ENCODE assay signal across 8 cellular contexts in genomic region chr11:7665473-7666291, GRCh38. TPM values are rescaled to one million over a fixed set of nuclear protein-coding genes. Genes with fewer than 3 reads are reported as not detected.
A peak's percentile ranks its signal among the peaks of the same experiment; 100 is the strongest.
DNase-seq lines count a peak whose midpoint lies in the region; ATAC-seq and TF ChIP-seq lines count a peak whose summit lies in the region.

No MANE protein-coding gene starts in this region.

- H3K36me3 ChIP-seq in cardiac muscle cell: no peaks in the 10 kb centered on the region

- peak; percentile 42 for DNase-seq in GM04504 (ENCODE audit: low read depth)
- peak; percentile 37 for DNase-seq in SK-N-DZ (ENCODE audit: low spot score)
- DNase-seq in activated naive CD4-positive, alpha-beta T cell treated with anti-CD3 and anti-CD28 coated beads, Interleukin-2, amount 50 U/mL, for 16 hours: peak; percentile 58
- peak; percentile 67 to 70 for DNase-seq in cardiac muscle cell (ENCODE audit: low read depth in 1 of 2, low spot score in 1 of 2)
- DNase-seq in retina: peak; percentile 75
- DNase-seq in pons (ENCODE audit: low spot score): no peak

- no peaks in the 10 kb centered on the region for H3K27me3 ChIP-seq in cardiac muscle cell

- TF ChIP-seq EP300 in Ishikawa (IDR thresholded peaks at IDR 0.05; ENCODE audit: borderline replicate concordance): no peak

- no peak overlapping the region for H3K4me3 ChIP-seq in cardiac muscle cell

- TF ChIP-seq RAD21 in Ishikawa (IDR thresholded peaks at IDR 0.05; ENCODE audit: low read depth): peak; percentile 91

- no peaks in the 10 kb centered on the region for H3K4me1 ChIP-seq in cardiac muscle cell (ENCODE audit: low read depth)

- no peaks in the 10 kb centered on the region for H3K9me3 ChIP-seq in cardiac muscle cell (ENCODE audit: low read depth)

- H3K27ac ChIP-seq in cardiac muscle cell: no peak overlapping the region

- ATAC-seq in GM21723 (IDR thresholded peaks at IDR 0.05; ENCODE audit: unreplicated experiment): peak; percentile 99

- peak; percentile 79 for TF ChIP-seq CTCF in cardiac muscle cell (IDR thresholded peaks at IDR 0.05; ENCODE audit: low read depth, low read length)

TF ChIP-seq in Ishikawa, 13 proteins besides CTCF, POLR2A, EP300 and RAD21:
- TF ChIP-seq EGR1 (IDR thresholded peaks at IDR 0.05): no peak
- no peak for TF ChIP-seq TAF1 (IDR thresholded peaks at IDR 0.05; ENCODE audit: low read depth)
TF ChIP-seq in Ishikawa: peak in this region for 0.

RNA-seq across cellular contexts. Expression of gene CYB5R2, which starts 7.6 kb away (rescaled TPM):
- not detected in 2 replicates for polyA plus RNA-seq in SK-N-DZ (2014; cell fraction: cytosol; rRNA removed)
- 0.05 TPM in 1 of 2 replicates, not detected in the other for polyA plus RNA-seq in SK-N-DZ (2014; cell fraction: nucleus; rRNA removed)
- 2.1 and 4.1 TPM in 2 replicates for total RNA-seq in cardiac muscle cell
- polyA plus RNA-seq in cardiac muscle cell: 3.3 and 4.5 TPM in 2 replicates

RNA-seq across cellular contexts. Expression of gene OVCH2, which starts 40.6 kb away (rescaled TPM):
- polyA plus RNA-seq in SK-N-DZ (2014; cell fraction: cytosol; rRNA removed): not detected in 2 replicates
- polyA plus RNA-seq in SK-N-DZ (2014; cell fraction: nucleus; rRNA removed): not detected in 2 replicates
- total RNA-seq in cardiac muscle cell: not detected in 2 replicates
- not detected in 2 replicates for polyA plus RNA-seq in cardiac muscle cell
